Comparison of ENCODE assay signal across 8 cellular contexts in the genomic region with DNA sequence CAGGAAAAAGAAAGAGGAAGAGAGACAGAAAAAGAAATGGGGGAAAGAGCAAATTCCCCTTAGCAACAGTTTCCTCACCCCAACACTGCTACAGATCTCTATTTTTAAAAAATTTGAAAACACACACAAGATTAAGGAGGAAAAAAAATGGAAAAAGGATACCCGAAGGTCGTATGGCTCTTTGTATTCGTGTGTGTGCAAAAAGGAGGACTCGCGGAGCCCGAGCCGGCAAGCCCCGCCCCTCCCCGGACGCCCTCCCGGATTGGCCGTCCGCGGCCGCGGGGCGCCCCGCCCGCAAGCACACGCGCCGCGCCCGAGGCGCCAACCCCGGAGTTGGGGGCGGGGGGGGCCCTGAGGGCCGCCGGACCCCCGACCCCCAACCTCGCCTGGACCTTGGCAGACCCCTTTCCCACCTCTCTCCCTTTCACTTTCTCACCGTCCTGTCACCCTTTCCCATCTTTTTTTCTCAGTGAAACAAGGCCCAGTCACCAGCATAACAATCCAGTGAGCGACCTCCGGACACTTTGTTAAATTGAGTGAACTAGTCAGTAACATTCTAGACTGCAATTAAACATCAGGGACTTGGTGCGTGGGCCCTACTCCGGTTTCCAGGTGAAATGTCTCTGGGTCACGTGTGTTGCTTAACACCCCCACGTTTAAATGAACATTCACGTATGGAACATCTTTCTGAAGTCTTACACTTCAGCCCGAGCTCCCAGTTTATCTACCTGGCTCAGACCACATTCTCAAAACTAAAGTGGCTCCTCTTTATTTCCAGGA. TPM values are rescaled to one million over a fixed set of nuclear protein-coding genes. Genes with fewer than 3 reads are reported as not detected.
DNase-seq lines count a peak whose midpoint lies in the region; ATAC-seq and TF ChIP-seq lines count a peak whose summit lies in the region.

Gene C14orf93 (minus strand): TSS at position 205 of the 780 bp plus-strand sequence. CDS start 11,120 bp downstream, outside the sequence.

- peak within 1 kb of the TSS; percentile 94 for H3K27ac Mint-ChIP-seq in activated CD4-positive, alpha-beta memory T cell treated with anti-CD3 and anti-CD28 coated beads, Interleukin-2, amount 10 ng/mL, durations not matched to agents 7 days and 5 days

- POLR2A ChIA-PET in activated CD4-positive, alpha-beta memory T cell treated with anti-CD3 and anti-CD28 coated beads, Interleukin-2, amount 10 ng/mL, durations not matched to agents 7 days and 5 days (lab: Charles Lee) = interaction anchor here (1.1 to 1.2 kb wide), 2 partner anchors 11 to 14 kb away, joined by 3 to 4 read pairs; no protein-coding TSS in a partner anchor

- peaks cover 4% of the 10 kb centered on the region for H3K4me1 ChIP-seq in ectodermal cell (ENCODE audit: control insufficient read depth, insufficient read depth, low read length)
- H3K4me1 ChIP-seq in lung (ENCODE audit: control insufficient read depth in 2 of 2, insufficient read depth in 2 of 2, low read length in 2 of 2) = peaks cover 0 to 3% of the 10 kb centered on the region in 2 donors

- H3K27ac ChIP-seq in ectodermal cell (ENCODE audit: insufficient read depth, low read depth, low read length, poor library complexity, severe bottlenecking) (no peak within 1 kb of the TSS), lung (ENCODE audit: low read depth in 1 of 2, low read length in 1 of 2) (peak within 1 kb of the TSS; percentile 87 to 88)

- DNase-seq in ELR (ENCODE audit: low read depth) (peak; percentile 78), NCI-H774 (lab: John Stamatoyannopoulos, UW) (peak; percentile 73), lung (ENCODE audit: low spot score) (peak; percentile 81)
- DNase-seq in activated CD4-positive, alpha-beta memory T cell treated with anti-CD3 and anti-CD28 coated beads, Interleukin-2, amount 10 ng/mL, durations not matched to agents 7 days and 5 days = peak; percentile 86
- peak; percentile 61 to 83 (median 64) for DNase-seq in stimulated activated CD4-positive, alpha-beta T cell treated with anti-CD3 and anti-CD28 coated beads, TNF-alpha, amount 100 ng/mL, for 24 hours (ENCODE audit: low read depth in 3 of 3)

- H3K4me3 ChIP-seq in ectodermal cell (ENCODE audit: insufficient read depth, low read depth, low read length) (peak within 1 kb of the TSS; percentile 36), lung (peak within 1 kb of the TSS; percentile 49)

- H3K9me3 ChIP-seq in ectodermal cell (ENCODE audit: control insufficient read depth, low read length) (no peaks in the 10 kb centered on the region), lung (ENCODE audit: control insufficient read depth in 2 of 2, insufficient read depth in 1 of 2, low read length in 1 of 2) (no peaks in the 10 kb centered on the region)

- H3K27me3 ChIP-seq in ectodermal cell (ENCODE audit: control insufficient read depth, insufficient read depth, low read length, poor library complexity, severe bottlenecking) (no peaks in the 10 kb centered on the region), lung (ENCODE audit: control insufficient read depth, insufficient read depth) (no peaks in the 10 kb centered on the region)

- H3K36me3 Mint-ChIP-seq in activated CD4-positive, alpha-beta memory T cell treated with anti-CD3 and anti-CD28 coated beads, Interleukin-2, amount 10 ng/mL, durations not matched to agents 7 days and 5 days (ENCODE audit: low read depth) = peaks cover 2% of the 10 kb centered on the region

- 11 to 12% methylated on average over 40 of the region's 40 CpGs for WGBS in ectodermal cell, 2 experiments
- WGBS in lung, 2 donors = 2 to 3% methylated on average over 34 to 40 of the region's 40 CpGs

- H3K4me1 Mint-ChIP-seq in activated CD4-positive, alpha-beta memory T cell treated with anti-CD3 and anti-CD28 coated beads, Interleukin-2, amount 10 ng/mL, durations not matched to agents 7 days and 5 days = peaks cover 47% of the 10 kb centered on the region

- H3K36me3 ChIP-seq in ectodermal cell (ENCODE audit: control insufficient read depth, insufficient read depth, low read length) = no peaks in the 10 kb centered on the region
- H3K36me3 ChIP-seq in lung (ENCODE audit: control insufficient read depth in 2 of 2, insufficient read depth in 2 of 2, low read length in 2 of 2) = no peaks in the 10 kb centered on the region

- no peaks in the 10 kb centered on the region for H3K9me3 Mint-ChIP-seq in activated CD4-positive, alpha-beta memory T cell treated with anti-CD3 and anti-CD28 coated beads, Interleukin-2, amount 10 ng/mL, durations not matched to agents 7 days and 5 days

- TF ChIP-seq CTCF in lung (IDR thresholded peaks at IDR 0.05; ENCODE audit: control extremely low read depth, extremely low read depth) = no peak

- H3K27me3 Mint-ChIP-seq in activated CD4-positive, alpha-beta memory T cell treated with anti-CD3 and anti-CD28 coated beads, Interleukin-2, amount 10 ng/mL, durations not matched to agents 7 days and 5 days = no peaks in the 10 kb centered on the region

- peak within 1 kb of the TSS; percentile 95 for H3K4me3 Mint-ChIP-seq in activated CD4-positive, alpha-beta memory T cell treated with anti-CD3 and anti-CD28 coated beads, Interleukin-2, amount 10 ng/mL, durations not matched to agents 7 days and 5 days

- CTCF ChIA-PET in activated CD4-positive, alpha-beta memory T cell treated with anti-CD3 and anti-CD28 coated beads, Interleukin-2, amount 10 ng/mL, durations not matched to agents 7 days and 5 days (lab: Charles Lee) = interaction anchor here (0.7 to 1.2 kb wide), 5 partner anchors 14 to 59 kb away, joined by 3 to 6 read pairs (median 4); no protein-coding TSS in a partner anchor

- ATAC-seq in HG03342 (IDR thresholded peaks at IDR 0.05; ENCODE audit: unreplicated experiment) (peak; percentile 43), lung (ENCODE audit: insufficient read depth, low FRiP score) (peak; percentile 48), GM21526 (IDR thresholded peaks at IDR 0.05; ENCODE audit: low FRiP score, unreplicated experiment) (no peak)

RNA-seq across cellular contexts. Expression of gene C14orf93, which starts in this region (rescaled TPM):
- total RNA-seq in activated CD4-positive, alpha-beta memory T cell treated with anti-CD3 and anti-CD28 coated beads, Interleukin-2, amount 10 ng/mL, durations not matched to agents 7 days and 5 days = 10 to 100 TPM in 1 of 2 experiments, 1 to 10 TPM in 1; 9.4 to 10.4 TPM
- polyA plus RNA-seq in ectodermal cell (2013, experiment 1 of 4) = 12.5 TPM
- polyA plus RNA-seq in ectodermal cell (2013, experiment 2 of 4) = 10.1 TPM
- 9.4 TPM for polyA plus RNA-seq in ectodermal cell (2013, experiment 3 of 4)
- polyA plus RNA-seq in ectodermal cell (2013, experiment 4 of 4) = 11.8 TPM
- 10 to 100 TPM; 10.3 to 14.9 TPM for total RNA-seq in lung
- 1 to 10 TPM; 7.5 to 8.4 TPM for polyA plus RNA-seq in lung
